In genomic region chr1:116270316-116271057, GRCh38 we compare ENCODE assay signal across 20 cellular contexts.
"Had no signal": no experiment of that assay in that cellular context is flagged by ENCODE, and none has a peak within 500 bp of the region (broad histone marks: within the 10 kb centered on the region; RNA-seq: fewer than 3 reads in every experiment).

No MANE protein-coding gene starts in this region.

- H3K4me3 Mint-ChIP-seq: activated CD4-positive, alpha-beta T cell treated with anti-CD3 and anti-CD28 coated beads, Interleukin-2, amount 10 ng/mL, durations not matched to agents 24 days and 14 days; activated CD8-positive, alpha-beta T cell treated with anti-CD3 and anti-CD28 coated beads for 36 hours; activated T-helper 17 cell treated with anti-CD3 and anti-CD28 coated beads, Interleukin-2, amount 50 U/mL, for 72 hours; brain; effector memory CD8-positive, alpha-beta T cell; memory B cell; naive thymus-derived CD4-positive, alpha-beta T cell; stimulated activated naive CD8-positive, alpha-beta T cell treated with anti-CD3 and anti-CD28 coated beads, Interleukin-15, Interleukin-2, amounts not matched to agents 100 ng/mL and 50 ng/mL, for 24 hours had no signal

- H3K36me3 Mint-ChIP-seq: brain, memory B cell had no signal

- H3K27me3 ChIP-seq: suprapubic skin, vagina had no signal

- DNase-seq: activated CD4-positive, alpha-beta T cell treated with anti-CD3 and anti-CD28 coated beads, Interleukin-2, amount 10 ng/mL, durations not matched to agents 24 days and 14 days; activated CD8-positive, alpha-beta T cell treated with anti-CD3 and anti-CD28 coated beads for 36 hours; activated naive CD4-positive, alpha-beta T cell; activated T-cell treated with anti-CD3 and anti-CD28 coated beads, Interleukin-2, amount 50 U/mL, for 1 hour; anterior cingulate cortex; caudate nucleus; effector memory CD8-positive, alpha-beta T cell; foreskin fibroblast; naive thymus-derived CD4-positive, alpha-beta T cell; psoas muscle; right cardiac atrium; stimulated activated CD4-positive, alpha-beta T cell treated with anti-CD3 and anti-CD28 coated beads, Interleukin-2, amount 100 ng/mL, for 48 hours; trophoblast cell had no signal

- H3K4me1 ChIP-seq: psoas muscle had no signal

- ATAC-seq: activated CD8-positive, alpha-beta T cell treated with anti-CD3 and anti-CD28 coated beads for 36 hours; activated T-helper 17 cell treated with anti-CD3 and anti-CD28 coated beads, Interleukin-2, amount 50 U/mL, for 72 hours; effector memory CD8-positive, alpha-beta T cell; naive thymus-derived CD4-positive, alpha-beta T cell; psoas muscle; right cardiac atrium had no signal

- H3K4me1 Mint-ChIP-seq: memory B cell had no signal

- H3K27me3 Mint-ChIP-seq: activated CD8-positive, alpha-beta T cell treated with anti-CD3 and anti-CD28 coated beads for 36 hours; activated T-helper 17 cell treated with anti-CD3 and anti-CD28 coated beads, Interleukin-2, amount 50 U/mL, for 72 hours; effector memory CD8-positive, alpha-beta T cell; stimulated activated naive CD8-positive, alpha-beta T cell treated with anti-CD3 and anti-CD28 coated beads, Interleukin-15, Interleukin-2, amounts not matched to agents 100 ng/mL and 50 ng/mL, for 24 hours had no signal

- H3K36me3 ChIP-seq: suprapubic skin, vagina had no signal

- H3K4me3 ChIP-seq: psoas muscle, skin epidermis, suprapubic skin, vagina had no signal

- H3K27ac Mint-ChIP-seq: activated CD4-positive, alpha-beta T cell treated with anti-CD3 and anti-CD28 coated beads, Interleukin-2, amount 10 ng/mL, durations not matched to agents 24 days and 14 days; activated CD8-positive, alpha-beta T cell treated with anti-CD3 and anti-CD28 coated beads for 36 hours; activated T-helper 17 cell treated with anti-CD3 and anti-CD28 coated beads, Interleukin-2, amount 50 U/mL, for 72 hours; brain; effector memory CD8-positive, alpha-beta T cell; memory B cell; naive thymus-derived CD4-positive, alpha-beta T cell; stimulated activated naive CD8-positive, alpha-beta T cell treated with anti-CD3 and anti-CD28 coated beads, Interleukin-15, Interleukin-2, amounts not matched to agents 100 ng/mL and 50 ng/mL, for 24 hours had no signal

- H3K9me3 ChIP-seq: psoas muscle, suprapubic skin, vagina had no signal

- H3K9me3 Mint-ChIP-seq: activated CD8-positive, alpha-beta T cell treated with anti-CD3 and anti-CD28 coated beads for 36 hours; brain; effector memory CD8-positive, alpha-beta T cell; memory B cell; stimulated activated naive CD8-positive, alpha-beta T cell treated with anti-CD3 and anti-CD28 coated beads, Interleukin-15, Interleukin-2, amounts not matched to agents 100 ng/mL and 50 ng/mL, for 24 hours had no signal

- H3K27ac ChIP-seq: psoas muscle, skin epidermis, suprapubic skin, vagina had no signal
